1 cellular context compared by ENCODE assay signal in genomic region chr19:4284176-4284958, GRCh38.
TF ChIP-seq lines count a peak whose summit lies in the region.

No MANE protein-coding gene starts in this region.

TF ChIP-seq in K562, 482 proteins besides CTCF, POLR2A, EP300 and RAD21:
- TF ChIP-seq ATF1 (CRISPR knock-in tag; IDR thresholded peaks at IDR 0.05) (no peak), ATF1 (tag; IDR thresholded peaks at IDR 0.05) (0 out of 2 replicates have a peak, but pooled peaks have one; percentile 23), FOXP1 (CRISPR knock-in tag; IDR thresholded peaks at IDR 0.05) (no peak), TFE3 (CRISPR knock-in tag; IDR thresholded peaks at IDR 0.05) (no peak), HDAC2 (IDR thresholded peaks at IDR 0.05) (peak; percentile 57; the same call in 1 of the 2 replicates), SETDB1 (IDR thresholded peaks at IDR 0.05; ENCODE audit: low read length) (no peak), ZBED1 (IDR thresholded peaks at IDR 0.05) (no peak), ZNF589 (CRISPR knock-in tag; IDR thresholded peaks at IDR 0.05; ENCODE audit: low read depth) (no peak), GATAD2B (IDR thresholded peaks at IDR 0.05; ENCODE audit: borderline replicate concordance) (no peak), PHB2 (IDR thresholded peaks at IDR 0.05; ENCODE audit: low read depth) (no peak), MEIS2 (IDR thresholded peaks at IDR 0.05; ENCODE audit: partially characterized antibody) (no peak), RCOR1 (IDR thresholded peaks at IDR 0.05; ENCODE audit: borderline replicate concordance in 1 of 2, low read depth in 2 of 2, low read length in 2 of 2) (peak in 1 of 2 experiments; percentile 77; a peak in 2 of 4 replicates), ZFPM2 (CRISPR knock-in tag; IDR thresholded peaks at IDR 0.05) (no peak), EGR1 (conservative IDR thresholded peaks at IDR 0.05) (no peak), IFI16 (CRISPR knock-in tag; IDR thresholded peaks at IDR 0.05) (no peak), MBD2 (IDR thresholded peaks at IDR 0.05; ENCODE audit: borderline replicate concordance, low read depth) (peak; percentile 53; the same call in 1 of the 2 replicates), SP2 (IDR thresholded peaks at IDR 0.05; ENCODE audit: extremely low read depth, low read depth, low read length, poor library complexity, severe bottlenecking) (peak; percentile 44), SMAD3 (CRISPR knock-in tag; conservative IDR thresholded peaks at IDR 0.05) (no peak), RBM25 (IDR thresholded peaks at IDR 0.05; ENCODE audit: low read depth, low read length, severe bottlenecking) (peak; percentile 77), PKNOX1 (IDR thresholded peaks at IDR 0.05) (peak; percentile 36; the same call in 1 of the 2 replicates), PBX2 (CRISPR knock-in tag; IDR thresholded peaks at IDR 0.05; ENCODE audit: low read depth) (no peak), PBX2 (tag; conservative IDR thresholded peaks at IDR 0.05; ENCODE audit: low read depth) (no peak), MAZ (CRISPR knock-in tag; conservative IDR thresholded peaks at IDR 0.05 in 1 of 2, IDR thresholded peaks at IDR 0.05 in 1 of 2) (peak in 1 of 2 experiments; percentile 40; a peak in 1 of 4 replicates), PRDM10 (IDR thresholded peaks at IDR 0.05; ENCODE audit: partially characterized antibody) (peak; percentile 9), IRF9 (tag; IDR thresholded peaks at IDR 0.05) (no peak), ZNF253 (CRISPR knock-in tag; conservative IDR thresholded peaks at IDR 0.05) (no peak), TOE1 (IDR thresholded peaks at IDR 0.05; ENCODE audit: borderline replicate concordance) (peak; percentile 39; the same call in 1 of the 2 replicates), TOE1 (CRISPR knock-in tag; IDR thresholded peaks at IDR 0.05; ENCODE audit: borderline replicate concordance, low read depth) (no peak), CHD2 (IDR thresholded peaks at IDR 0.05; ENCODE audit: low read depth, low read length) (0 out of 2 replicates have a peak, but pooled peaks have one; percentile 35), EWSR1 (IDR thresholded peaks at IDR 0.05; ENCODE audit: borderline replicate concordance, low read depth, partially characterized antibody) (no peak), MTA1 (IDR thresholded peaks at IDR 0.05; ENCODE audit: borderline replicate concordance) (peak; percentile 48; the same call in 1 of the 2 replicates), ZNF436 (CRISPR knock-in tag; IDR thresholded peaks at IDR 0.05) (no peak), TARDBP (IDR thresholded peaks at IDR 0.05) (0 out of 2 replicates have a peak, but pooled peaks have one; percentile 40), TBP (optimal IDR thresholded peaks at IDR 0.05; ENCODE audit: low read depth, low read length) (no peak), XRCC4 (IDR thresholded peaks at IDR 0.05; ENCODE audit: extremely low read depth, insufficient read depth, insufficient read length) (no peak), PTRF (tag; IDR thresholded peaks at IDR 0.05) (no peak), ASH1L (IDR thresholded peaks at IDR 0.05; ENCODE audit: borderline replicate concordance, low read depth, partially characterized antibody) (peak; percentile 53), KAT2B (IDR thresholded peaks at IDR 0.05; ENCODE audit: low read depth, low read length) (no peak), SP1 (CRISPR knock-in tag; IDR thresholded peaks at IDR 0.05) (peak; percentile 76), NEUROD1 (IDR thresholded peaks at IDR 0.05; ENCODE audit: borderline replicate concordance, low read depth, low read length, partially characterized antibody) (peak; percentile 42), NFYB (IDR thresholded peaks at IDR 0.05; ENCODE audit: extremely low read depth, insufficient read length) (peak; percentile 97), ZNF740 (CRISPR knock-in tag; IDR thresholded peaks at IDR 0.05) (no peak), ZNF740 (tag; IDR thresholded peaks at IDR 0.05) (no peak), FOXM1 (IDR thresholded peaks at IDR 0.05; ENCODE audit: low read depth) (peak; percentile 54; the same call in 1 of the 2 replicates), FOXM1 (CRISPR knock-in tag; IDR thresholded peaks at IDR 0.05; ENCODE audit: low read depth) (no peak), PHF21A (IDR thresholded peaks at IDR 0.05; ENCODE audit: borderline replicate concordance, low read depth) (peak; percentile 94), ELF1 (tag; IDR thresholded peaks at IDR 0.05) (no peak), MTA2 (IDR thresholded peaks at IDR 0.05; ENCODE audit: low read depth) (no peak), FOS (IDR thresholded peaks at IDR 0.05; ENCODE audit: extremely low read depth, insufficient read length) (peak; percentile 86), ZBTB12 (CRISPR knock-in tag; IDR thresholded peaks at IDR 0.05) (no peak), ZNF280A (IDR thresholded peaks at IDR 0.05; ENCODE audit: low read depth, partially characterized antibody) (no peak)
TF ChIP-seq in K562: peak in this region for 20.
